9 cellular contexts compared by ENCODE assay signal in the genomic region with DNA sequence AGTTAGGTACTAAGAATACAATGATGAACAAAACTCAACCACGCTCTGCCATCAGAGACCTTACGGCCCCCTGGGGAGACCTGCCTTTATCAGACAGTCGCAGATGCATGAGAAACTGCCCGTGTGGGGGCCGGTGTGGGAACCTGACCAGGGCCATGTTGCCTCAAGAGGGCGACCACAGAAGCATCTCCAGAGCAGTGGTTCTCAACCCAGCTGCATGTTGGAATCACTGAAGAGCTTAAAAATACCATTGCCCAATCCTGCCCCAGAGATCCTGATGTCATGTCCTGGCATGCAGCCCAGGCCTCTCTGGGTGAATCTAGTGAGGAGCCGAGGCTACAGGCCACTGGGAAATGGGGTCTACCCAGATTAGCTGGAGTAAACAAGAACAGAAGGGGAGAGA.
DNase-seq lines count a peak whose midpoint lies in the region; TF ChIP-seq lines count a peak whose summit lies in the region.
"Had no signal": no experiment of that assay in that cellular context is flagged by ENCODE, and none has a peak within 500 bp of the region (broad histone marks: within the 10 kb centered on the region; RNA-seq: fewer than 3 reads in every experiment).

No MANE protein-coding gene starts in this region.

- H3K9me2 ChIP-seq in Loucy (replicated peaks; ENCODE audit: low read depth, low read length): no peaks in the 10 kb centered on the region

- H3K79me2 ChIP-seq in Loucy (ENCODE audit: insufficient read depth, low read length) (no peaks in the 10 kb centered on the region), neural progenitor cell (ENCODE audit: low read depth) (no peaks in the 10 kb centered on the region), smooth muscle cell (ENCODE audit: low read depth) (no peaks in the 10 kb centered on the region)

- H3K36me3 ChIP-seq in Loucy (ENCODE audit: insufficient read depth, low read length) (no peaks in the 10 kb centered on the region; the same call in 1 of the 2 replicates), neural progenitor cell (no peaks in the 10 kb centered on the region), Caco-2 (ENCODE audit: control insufficient read depth, insufficient read depth, low read length) (no peaks in the 10 kb centered on the region), smooth muscle cell (ENCODE audit: low read depth) (no peaks in the 10 kb centered on the region)

- H3K36me3 Mint-ChIP-seq in neural progenitor cell (peaks cover 3% of the 10 kb centered on the region), Caco-2 (ENCODE audit: insufficient read depth, unreplicated experiment) (no peaks in the 10 kb centered on the region), mesothelial cell of epicardium (no peaks in the 10 kb centered on the region)

- H3K9ac ChIP-seq in Loucy (ENCODE audit: low read depth, low read length, poor library complexity, severe bottlenecking): peak overlapping the region; percentile 28
- H3K9ac ChIP-seq in neural progenitor cell: no peak overlapping the region
- H3K9ac ChIP-seq in smooth muscle cell (ENCODE audit: low read depth): no peak overlapping the region

- H3K27me3 Mint-ChIP-seq in neural progenitor cell (ENCODE audit: insufficient read depth, low read depth): peaks cover 10% of the 10 kb centered on the region
- no peaks in the 10 kb centered on the region for H3K27me3 Mint-ChIP-seq in Caco-2 (ENCODE audit: insufficient read depth, unreplicated experiment)
- H3K27me3 Mint-ChIP-seq in mesothelial cell of epicardium (ENCODE audit: low read depth): no peaks in the 10 kb centered on the region

- H3F3A ChIP-seq in Loucy (ENCODE audit: low read depth) (no peaks in the 10 kb centered on the region), neural progenitor cell (ENCODE audit: low read depth) (no peaks in the 10 kb centered on the region), smooth muscle cell (ENCODE audit: low read depth) (no peaks in the 10 kb centered on the region)

- H3K4me3 Mint-ChIP-seq in neural progenitor cell (no peak overlapping the region), Caco-2 (ENCODE audit: unreplicated experiment) (no peak overlapping the region), mesothelial cell of epicardium (no peak overlapping the region)

- H3K4me1 ChIP-seq in Loucy (ENCODE audit: insufficient read depth, low read length, poor library complexity, severe bottlenecking): peaks cover 35% of the 10 kb centered on the region
- no peaks in the 10 kb centered on the region for H3K4me1 ChIP-seq in neural progenitor cell
- peaks cover 5% of the 10 kb centered on the region for H3K4me1 ChIP-seq in Caco-2
- no peaks in the 10 kb centered on the region for H3K4me1 ChIP-seq in smooth muscle cell (ENCODE audit: low read depth)

- no TSS peak for BruUV-seq in Caco-2 (replicated peaks; lab: Mats Ljungman, UMichigan)

- TF ChIP-seq CTCF in Loucy (conservative IDR thresholded peaks at IDR 0.05; ENCODE audit: low read length): peak; percentile 34; the same call in 1 of the 2 replicates
- peak; percentile 8 for TF ChIP-seq CTCF in choroid plexus epithelial cell (conservative IDR thresholded peaks at IDR 0.05; ENCODE audit: low read depth, low read length)
- no peak for TF ChIP-seq CTCF in neural progenitor cell (IDR thresholded peaks at IDR 0.05)
- no peak for TF ChIP-seq CTCF in Caco-2 (IDR thresholded peaks at IDR 0.05; ENCODE audit: insufficient read depth in 1 of 2, low read depth in 1 of 2, low read length in 1 of 2, severe bottlenecking in 1 of 2, unreplicated experiment in 1 of 2)
- TF ChIP-seq CTCF in mesothelial cell of epicardium (IDR thresholded peaks at IDR 0.05; ENCODE audit: unreplicated experiment): no peak
- TF ChIP-seq CTCF in smooth muscle cell (IDR thresholded peaks at IDR 0.05; ENCODE audit: borderline replicate concordance, insufficient read depth, poor library complexity, severe bottlenecking): no peak

- H3K27ac Mint-ChIP-seq in neural progenitor cell (no peak overlapping the region), Caco-2 (ENCODE audit: unreplicated experiment) (no peak overlapping the region), mesothelial cell of epicardium (no peak overlapping the region)

- H3K27me3 ChIP-seq in Loucy (ENCODE audit: insufficient read depth, low read length, poor library complexity, severe bottlenecking): no peaks in the 10 kb centered on the region
- no peaks in the 10 kb centered on the region for H3K27me3 ChIP-seq in neural progenitor cell
- H3K27me3 ChIP-seq in Caco-2 (replicated peaks; ENCODE audit: control insufficient read depth, insufficient read depth, low read length): no peaks in the 10 kb centered on the region
- H3K27me3 ChIP-seq in smooth muscle cell (ENCODE audit: low read depth): no peaks in the 10 kb centered on the region

- H3K9me3 Mint-ChIP-seq in neural progenitor cell (no peaks in the 10 kb centered on the region), Caco-2 (ENCODE audit: unreplicated experiment) (no peaks in the 10 kb centered on the region), mesothelial cell of epicardium (no peaks in the 10 kb centered on the region)

- H2AFZ ChIP-seq in Loucy (ENCODE audit: low read length) (no peak overlapping the region), neural progenitor cell (replicated peaks) (no peak overlapping the region), smooth muscle cell (ENCODE audit: low read depth) (no peak overlapping the region)

- peak overlapping the region; percentile 29 for H3K4me2 ChIP-seq in Loucy (ENCODE audit: low read depth, low read length, poor library complexity, severe bottlenecking)
- H3K4me2 ChIP-seq in neural progenitor cell: no peak overlapping the region
- H3K4me2 ChIP-seq in smooth muscle cell: no peak overlapping the region

- no peak overlapping the region for H3K27ac ChIP-seq in neural progenitor cell
- no peak overlapping the region for H3K27ac ChIP-seq in smooth muscle cell (ENCODE audit: low read depth)

- 88% methylated on average over 7 of the region's 7 CpGs for WGBS in smooth muscle cell (ENCODE audit: low lambda C conversion rate)

- POLR2A ChIA-PET in Caco-2 (lab: Charles Lee): no interaction called here

- peaks cover 4% of the 10 kb centered on the region for H4K20me1 ChIP-seq in Loucy (ENCODE audit: insufficient read depth, low read length, poor library complexity, severe bottlenecking)
- H4K20me1 ChIP-seq in neural progenitor cell (ENCODE audit: low read depth): no peaks in the 10 kb centered on the region
- H4K20me1 ChIP-seq in smooth muscle cell (ENCODE audit: low read depth): peaks cover 83% of the 10 kb centered on the region

- peak; percentile 43 for DNase-seq in EL
- peak; percentile 79 for DNase-seq in choroid plexus epithelial cell (ENCODE audit: low read depth)
- DNase-seq in neural progenitor cell (ENCODE audit: low spot score): peak; percentile 13
- no peak for DNase-seq in CD1c-positive myeloid dendritic cell (ENCODE audit: extremely low spot score)
- DNase-seq in Caco-2: no peak
- no peak for DNase-seq in mesothelial cell of epicardium (ENCODE audit: low spot score in 2 of 2, unreplicated experiment in 2 of 2)
- DNase-seq in smooth muscle cell (lab: John Stamatoyannopoulos, UW; ENCODE audit: unreplicated experiment): no peak
- DNase-seq: GDM1 had no signal

- intact Hi-C loops in Caco-2 (cut with micrococcal nuclease; ENCODE audit: unreplicated experiment): no loop called here

- CTCF ChIA-PET in Caco-2 (lab: Charles Lee): no interaction called here

- H3K4me3 ChIP-seq in Loucy (ENCODE audit: low read length, poor library complexity, severe bottlenecking) (no peak overlapping the region), choroid plexus epithelial cell (ENCODE audit: low read depth, low read length) (no peak overlapping the region), neural progenitor cell (no peak overlapping the region), Caco-2 (ENCODE audit: low read depth, low read length) (no peak overlapping the region), smooth muscle cell (no peak overlapping the region)

- H3K4me1 Mint-ChIP-seq in neural progenitor cell (peaks cover 2% of the 10 kb centered on the region), Caco-2 (ENCODE audit: low read depth, unreplicated experiment) (peaks cover 12% of the 10 kb centered on the region), mesothelial cell of epicardium (no peaks in the 10 kb centered on the region)

- H3K9me3 ChIP-seq in Loucy (ENCODE audit: insufficient read depth, low read depth, low read length) (no peaks in the 10 kb centered on the region), neural progenitor cell (ENCODE audit: low read depth) (no peaks in the 10 kb centered on the region), Caco-2 (no peaks in the 10 kb centered on the region), smooth muscle cell (replicated peaks; ENCODE audit: low read depth) (no peaks in the 10 kb centered on the region)

Comparison
In these comparisons a context has a peak if more than half of its experiments do, and no peak if none do; other contexts are left out.
1. DNase-seq: peak in EL (single experiment), choroid plexus epithelial cell (single experiment) and neural progenitor cell (single experiment); none in CD1c-positive myeloid dendritic cell (single experiment), Caco-2 (0 of 2), mesothelial cell of epicardium (0 of 2) and smooth muscle cell (single experiment).
2. CTCF ChIP-seq: peak in Loucy (single experiment) and choroid plexus epithelial cell (single experiment); none in neural progenitor cell (single experiment), Caco-2 (0 of 2), mesothelial cell of epicardium (single experiment) and smooth muscle cell (single experiment).